In genomic region chr11:12287374-12288211, GRCh38 we compare ENCODE assay signal across 8 cellular contexts.
DNase-seq lines count a peak whose midpoint lies in the region; ATAC-seq and TF ChIP-seq lines count a peak whose summit lies in the region.

No MANE protein-coding gene starts in this region.

- H3K9me3 Mint-ChIP-seq in brain: peaks cover 0 to 2% (median 0%) of the 10 kb centered on the region in 5 experiments
- H3K9me3 Mint-ChIP-seq in CD4-positive, alpha-beta memory T cell: no peaks in the 10 kb centered on the region
- peaks cover 0 to 4% of the 10 kb centered on the region in 2 donors for H3K9me3 Mint-ChIP-seq in stimulated activated naive B cell treated with anti-CD40 and anti-IgM and Interleukin-4, amounts not matched to agents 10 μg/mL and 1 μg/mL and 100 μg/mL, for 72 hours

- TF ChIP-seq POLR2A in NB4 (IDR thresholded peaks at IDR 0.05; ENCODE audit: extremely low read depth, insufficient read length) (no peak), upper lobe of left lung (IDR thresholded peaks at IDR 0.05) (no peak)

- POLR2A ChIA-PET in CD4-positive, alpha-beta memory T cell (lab: Charles Lee; ENCODE audit: partially characterized antibody): no interaction called here

- H3K27me3 Mint-ChIP-seq in brain: peaks cover 15% of the 10 kb centered on the region
- peaks cover 0 to 2% of the 10 kb centered on the region in 2 donors for H3K27me3 Mint-ChIP-seq in CD4-positive, alpha-beta memory T cell
- peaks cover 15 to 23% of the 10 kb centered on the region in 2 donors for H3K27me3 Mint-ChIP-seq in stimulated activated naive B cell treated with anti-CD40 and anti-IgM and Interleukin-4, amounts not matched to agents 10 μg/mL and 1 μg/mL and 100 μg/mL, for 72 hours

- TF ChIP-seq EP300 in upper lobe of left lung (IDR thresholded peaks at IDR 0.05): no peak

- DNase-seq in GM12864 (ENCODE audit: low read depth) (no peak), NB4 (ENCODE audit: low read depth) (peak; percentile 20), kidney tubule cell (ENCODE audit: low spot score) (peak; percentile 97), upper lobe of left lung (peak in 1 of 2 donors; percentile 58), NCI-H187 (lab: John Stamatoyannopoulos, UW) (no peak)
- DNase-seq in CD4-positive, alpha-beta memory T cell: no peak
- DNase-seq in stimulated activated naive B cell treated with anti-CD40 and anti-IgM and Interleukin-4, amounts not matched to agents 10 μg/mL and 1 μg/mL and 100 μg/mL, for 72 hours: no peak

- no peaks in the 10 kb centered on the region for H3K27me3 ChIP-seq in upper lobe of left lung
- H3K27me3 ChIP-seq in CD4-positive, alpha-beta memory T cell (ENCODE audit: insufficient read depth, low read length): no peaks in the 10 kb centered on the region

- H3K4me1 Mint-ChIP-seq in brain: peaks cover 25% of the 10 kb centered on the region
- peaks cover 7 to 28% (median 19%) of the 10 kb centered on the region in 4 donors for H3K4me1 Mint-ChIP-seq in CD4-positive, alpha-beta memory T cell
- peaks cover 21 to 27% of the 10 kb centered on the region in 2 donors for H3K4me1 Mint-ChIP-seq in stimulated activated naive B cell treated with anti-CD40 and anti-IgM and Interleukin-4, amounts not matched to agents 10 μg/mL and 1 μg/mL and 100 μg/mL, for 72 hours

- CTCF ChIA-PET in CD4-positive, alpha-beta memory T cell (lab: Charles Lee; ENCODE audit: partially characterized antibody): interaction anchor here (0.6 to 17.6 kb wide), 12 partner anchors 10 to 608 kb away, joined by 3 to 540 read pairs (median 5); no protein-coding TSS in a partner anchor

- 77 to 81% methylated on average over 7 to 13 of the region's 13 CpGs for WGBS in upper lobe of left lung, 2 donors

- peak overlapping the region in 3 of 4 donors; percentile 2 to 53 (median 42) for H3K27ac ChIP-seq in upper lobe of left lung
- H3K27ac ChIP-seq in CD4-positive, alpha-beta memory T cell (ENCODE audit: low read depth, low read length): no peak overlapping the region

- no peaks in the 10 kb centered on the region for H3K9me3 ChIP-seq in upper lobe of left lung
- no peaks in the 10 kb centered on the region for H3K9me3 ChIP-seq in CD4-positive, alpha-beta memory T cell (ENCODE audit: control insufficient read depth in 1 of 2, low read length in 2 of 2)

- H3K36me3 Mint-ChIP-seq in brain: no peaks in the 10 kb centered on the region
- peaks cover 0 to 4% of the 10 kb centered on the region in 2 donors for H3K36me3 Mint-ChIP-seq in CD4-positive, alpha-beta memory T cell
- no peaks in the 10 kb centered on the region for H3K36me3 Mint-ChIP-seq in stimulated activated naive B cell treated with anti-CD40 and anti-IgM and Interleukin-4, amounts not matched to agents 10 μg/mL and 1 μg/mL and 100 μg/mL, for 72 hours

- no peaks in the 10 kb centered on the region for H3K4me1 ChIP-seq in upper lobe of left lung
- H3K4me1 ChIP-seq in CD4-positive, alpha-beta memory T cell (ENCODE audit: insufficient read depth, low read length): peaks cover 14% of the 10 kb centered on the region

- ATAC-seq in upper lobe of left lung (ENCODE audit: low FRiP score in 2 of 2): peak; percentile 62 to 81
- ATAC-seq in stimulated activated naive B cell treated with anti-CD40 and anti-IgM and Interleukin-4, amounts not matched to agents 10 μg/mL and 1 μg/mL and 100 μg/mL, for 72 hours (replicated peaks): no peak

- intact Hi-C loops in CD4-positive, alpha-beta memory T cell (cut with micrococcal nuclease): loop anchor here (1.0 kb wide), 1 partner anchor 601 kb away; no protein-coding TSS in a partner anchor

- TF ChIP-seq CTCF in GM12864 (IDR thresholded peaks at IDR 0.05; ENCODE audit: low read depth, low read length, missing control alignments) (peak; percentile 56), NB4 (IDR thresholded peaks at IDR 0.05; ENCODE audit: low read depth, low read length) (peak; percentile 12), brain (conservative IDR thresholded peaks at IDR 0.05) (peak in 1 of 2 experiments; percentile 62), upper lobe of left lung (IDR thresholded peaks at IDR 0.05) (no peak)

- H3K4me3 ChIP-seq in GM12864 (ENCODE audit: low read depth, low read length) (no peak overlapping the region), NB4 (ENCODE audit: low read depth, low read length) (no peak overlapping the region), upper lobe of left lung (no peak overlapping the region)
- no peak overlapping the region for H3K4me3 ChIP-seq in CD4-positive, alpha-beta memory T cell (ENCODE audit: low read length in 2 of 2)

- H3K27ac Mint-ChIP-seq in brain: peak overlapping the region; percentile 54 to 82 (median 67)
- H3K27ac Mint-ChIP-seq in CD4-positive, alpha-beta memory T cell: no peak overlapping the region
- no peak overlapping the region for H3K27ac Mint-ChIP-seq in stimulated activated naive B cell treated with anti-CD40 and anti-IgM and Interleukin-4, amounts not matched to agents 10 μg/mL and 1 μg/mL and 100 μg/mL, for 72 hours

- no peak overlapping the region for H3K4me3 Mint-ChIP-seq in brain
- H3K4me3 Mint-ChIP-seq in CD4-positive, alpha-beta memory T cell: no peak overlapping the region
- H3K4me3 Mint-ChIP-seq in stimulated activated naive B cell treated with anti-CD40 and anti-IgM and Interleukin-4, amounts not matched to agents 10 μg/mL and 1 μg/mL and 100 μg/mL, for 72 hours: no peak overlapping the region

- no peaks in the 10 kb centered on the region for H3K36me3 ChIP-seq in upper lobe of left lung
- H3K36me3 ChIP-seq in CD4-positive, alpha-beta memory T cell (ENCODE audit: insufficient read depth, low read length): no peaks in the 10 kb centered on the region

Comparison
In these comparisons a context has a peak if more than half of its experiments do, and no peak if none do; other contexts are left out.
1. DNase-seq: peak in NB4 (single experiment) and kidney tubule cell (single experiment); none in GM12864 (single experiment), CD4-positive, alpha-beta memory T cell (0 of 5), stimulated activated naive B cell treated with anti-CD40 and anti-IgM and Interleukin-4, amounts not matched to agents 10 μg/mL and 1 μg/mL and 100 μg/mL, for 72 hours (single experiment) and NCI-H187 (0 of 2).
2. CTCF ChIP-seq: peak in GM12864 (single experiment) and NB4 (single experiment); none in upper lobe of left lung (0 of 6).
3. H3K27ac Mint-ChIP-seq: peak in brain (5 of 5); none in CD4-positive, alpha-beta memory T cell (0 of 7) and stimulated activated naive B cell treated with anti-CD40 and anti-IgM and Interleukin-4, amounts not matched to agents 10 μg/mL and 1 μg/mL and 100 μg/mL, for 72 hours (single experiment).
4. ATAC-seq: peak in upper lobe of left lung (2 of 2); none in stimulated activated naive B cell treated with anti-CD40 and anti-IgM and Interleukin-4, amounts not matched to agents 10 μg/mL and 1 μg/mL and 100 μg/mL, for 72 hours (0 of 2).